In the genomic region with DNA sequence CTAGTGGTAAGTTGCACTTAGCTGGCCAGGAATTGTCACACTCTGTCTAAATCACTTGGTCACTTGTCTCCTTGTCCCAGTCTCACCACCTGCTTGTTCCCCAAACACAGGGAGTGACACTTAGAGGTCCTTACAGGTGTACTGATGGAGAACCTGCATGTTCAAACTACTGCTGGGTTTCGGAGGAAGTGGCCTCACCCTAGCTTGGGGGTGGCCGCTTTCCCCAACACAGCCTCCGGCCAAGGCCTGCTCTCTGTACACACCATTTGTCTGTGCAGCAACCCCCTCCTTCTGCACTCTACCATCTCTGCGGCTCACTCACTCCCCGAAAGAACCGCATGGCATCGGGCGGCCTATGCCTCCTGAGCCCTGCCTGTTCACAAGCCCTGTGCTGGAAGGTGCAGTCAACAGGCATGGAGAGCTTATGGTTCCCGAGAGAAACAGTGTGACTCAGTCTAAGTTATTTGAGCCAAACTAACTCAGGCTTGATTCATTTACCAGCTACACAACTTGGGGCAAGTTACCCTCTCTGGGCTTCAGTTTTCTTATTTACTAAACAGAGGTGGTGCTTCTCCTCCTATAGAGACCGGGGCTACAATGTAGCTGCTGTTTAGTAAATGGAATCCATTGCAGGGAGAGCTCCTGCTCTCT, we compare ENCODE assay signal across 23 cellular contexts. TPM values are rescaled to one million over a fixed set of nuclear protein-coding genes. Genes with fewer than 3 reads are reported as not detected.
"Had no signal": no experiment of that assay in that cellular context is flagged by ENCODE, and none has a peak within 500 bp of the region (broad histone marks: within the 10 kb centered on the region; RNA-seq: fewer than 3 reads in every experiment).

No MANE protein-coding gene starts in this region.

- ATAC-seq: effector memory CD8-positive, alpha-beta T cell; left colon; naive thymus-derived CD4-positive, alpha-beta T cell; stimulated activated naive CD8-positive, alpha-beta T cell treated with anti-CD3 and anti-CD28 coated beads, Interleukin-15, amount 100 ng/mL, for 72 hours had no signal

- H3K36me3 ChIP-seq: ovary, right atrium auricular region, sigmoid colon, tibial nerve had no signal

- H3K4me3 ChIP-seq: hepatocyte, ovary, right atrium auricular region, sigmoid colon, skin epidermis, testis, tibial nerve had no signal

- H3K9me3 ChIP-seq: ovary, right atrium auricular region, sigmoid colon, testis, tibial nerve had no signal

- H3K4me2 ChIP-seq: hepatocyte had no signal

- DNase-seq: effector memory CD8-positive, alpha-beta T cell; foreskin melanocyte; kidney; left colon; naive thymus-derived CD4-positive, alpha-beta T cell; ovary; sigmoid colon; stimulated activated CD4-positive, alpha-beta T cell treated with anti-CD3 and anti-CD28 coated beads, Interleukin-2, amount 100 ng/mL, for 24 hours; stimulated activated CD4-positive, alpha-beta T cell treated with anti-CD3 and anti-CD28 coated beads, Interleukin-4, amount 100 ng/mL, for 4 hours; stimulated activated naive B cell treated with anti-CD40 and anti-IgM and Interleukin-4, amounts not matched to agents 10 μg/mL and 1 μg/mL and 100 μg/mL, for 72 hours; stimulated activated naive CD8-positive, alpha-beta T cell treated with anti-CD3 and anti-CD28 coated beads, Interleukin-15, amount 100 ng/mL, for 72 hours; testis had no signal

- H3K27me3 ChIP-seq: hepatocyte, ovary, right atrium auricular region, sigmoid colon, testis, tibial nerve had no signal

- H3K79me2 ChIP-seq: hepatocyte had no signal

- H2AFZ ChIP-seq: hepatocyte had no signal

- H3K27ac ChIP-seq: hepatocyte, ovary, right atrium auricular region, sigmoid colon, skin epidermis, testis, tibial nerve had no signal

- H3K4me1 ChIP-seq: right atrium auricular region, sigmoid colon, testis, tibial nerve had no signal

RNA-seq across cellular contexts. Expression of a gene that starts 10.5 kb away (rescaled TPM):
- total RNA-seq: hepatocyte; kidney; left colon; liver; lung microvascular endothelial cell; mesenteric fat pad; mononuclear cell; naive thymus-derived CD4-positive, alpha-beta T cell; ovary; posterior vena cava; right atrium auricular region; sigmoid colon; subcutaneous adipose tissue; tibial nerve; ureter had no signal

RNA-seq across cellular contexts. Expression of a gene that starts 12.9 kb away (rescaled TPM):
- total RNA-seq: hepatocyte; kidney; left colon; liver; lung microvascular endothelial cell; mesenteric fat pad; mononuclear cell; naive thymus-derived CD4-positive, alpha-beta T cell; ovary; posterior vena cava; right atrium auricular region; sigmoid colon; subcutaneous adipose tissue; testis; tibial nerve; ureter had no signal

RNA-seq across cellular contexts. Expression of a gene that starts 24.0 kb away (rescaled TPM):
- total RNA-seq: hepatocyte; kidney; left colon; liver; lung microvascular endothelial cell; mesenteric fat pad; mononuclear cell; naive thymus-derived CD4-positive, alpha-beta T cell; ovary; posterior vena cava; right atrium auricular region; sigmoid colon; subcutaneous adipose tissue; testis; tibial nerve had no signal

RNA-seq across cellular contexts. Expression of a gene that starts 41.6 kb away (rescaled TPM):
- total RNA-seq: hepatocyte; kidney; left colon; liver; lung microvascular endothelial cell; mesenteric fat pad; mononuclear cell; naive thymus-derived CD4-positive, alpha-beta T cell; posterior vena cava; right atrium auricular region; sigmoid colon; subcutaneous adipose tissue; testis; tibial nerve had no signal

RNA-seq across cellular contexts. Expression of a gene that starts 51.6 kb away (rescaled TPM):
- total RNA-seq: hepatocyte; kidney; left colon; liver; lung microvascular endothelial cell; mesenteric fat pad; mononuclear cell; naive thymus-derived CD4-positive, alpha-beta T cell; ovary; posterior vena cava; right atrium auricular region; sigmoid colon; subcutaneous adipose tissue; testis; tibial nerve had no signal
